ENCODE assay signal across 10 cellular contexts in the genomic region with DNA sequence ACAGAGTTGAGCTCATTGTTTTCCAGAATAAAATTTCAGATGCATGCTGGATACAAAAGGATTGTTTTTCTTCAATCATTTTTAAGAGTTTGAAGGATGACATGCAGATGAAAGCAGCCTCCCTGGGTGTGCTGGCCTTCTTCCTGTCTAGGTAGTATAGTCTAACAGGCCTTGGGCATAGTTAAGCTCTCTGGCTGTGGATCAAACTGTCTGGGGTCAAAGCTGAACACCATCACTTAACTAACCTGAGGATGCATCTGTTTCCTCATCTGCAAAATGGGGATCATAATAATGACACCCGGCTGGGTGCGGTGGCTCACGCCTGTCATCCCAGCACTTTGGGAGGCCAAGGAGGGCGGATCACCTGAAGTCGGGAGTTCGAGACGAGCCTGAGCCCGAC. TPM values are rescaled to one million over a fixed set of nuclear protein-coding genes. Genes with fewer than 3 reads are reported as not detected.
DNase-seq lines count a peak whose midpoint lies in the region; ATAC-seq and TF ChIP-seq lines count a peak whose summit lies in the region.
"Had no signal": no experiment of that assay in that cellular context is flagged by ENCODE, and none has a peak within 500 bp of the region (broad histone marks: within the 10 kb centered on the region; RNA-seq: fewer than 3 reads in every experiment).

No MANE protein-coding gene starts in this region.

- H3K9me2 ChIP-seq in PC-3 (replicated peaks; ENCODE audit: low read length): no peaks in the 10 kb centered on the region

- no peak overlapping the region for H3K27ac ChIP-seq in PC-3 (ENCODE audit: low read length)
- peak overlapping the region; percentile 89 for H3K27ac ChIP-seq in cingulate gyrus (ENCODE audit: low read depth, low read length)
- H3K27ac ChIP-seq in sigmoid colon: peak overlapping the region; percentile 32 to 66 (median 64)

- intact Hi-C loops in PC-3 (cut with micrococcal nuclease): no loop called here
- intact Hi-C loops in sigmoid colon (cut with DNase I): loop anchor here (10.0 kb wide), 1 partner anchor 1390 kb away; no protein-coding TSS in a partner anchor

- no peaks in the 10 kb centered on the region for H3F3A ChIP-seq in PC-3 (ENCODE audit: low read length, unreplicated experiment)

- H3K27me3 ChIP-seq in PC-3 (ENCODE audit: low read length) (no peaks in the 10 kb centered on the region), sigmoid colon (no peaks in the 10 kb centered on the region)

- BruUV-seq in PC-3 (replicated peaks; lab: Mats Ljungman, UMichigan): no TSS peak

- no peak overlapping the region for H3K9ac ChIP-seq in PC-3 (ENCODE audit: low read length)

- no peak for TF ChIP-seq EP300 in sigmoid colon (IDR thresholded peaks at IDR 0.05)

- H3K79me2 ChIP-seq in PC-3 (ENCODE audit: low read length): no peaks in the 10 kb centered on the region

- TF ChIP-seq CTCF in PC-3 (conservative IDR thresholded peaks at IDR 0.05; ENCODE audit: low read depth, low read length): no peak
- TF ChIP-seq CTCF in sigmoid colon (IDR thresholded peaks at IDR 0.05): no peak

- H3K4me2 ChIP-seq in PC-3 (ENCODE audit: low read length): 0 out of 2 replicates have a peak overlapping the region, but pooled peaks have one; percentile 11

- no peaks in the 10 kb centered on the region for H4K20me1 ChIP-seq in PC-3 (ENCODE audit: low read length)

- no peak for ATAC-seq in PC-3

- H3K4me1 ChIP-seq in PC-3 (ENCODE audit: insufficient read depth, low read length) (peaks cover 19% of the 10 kb centered on the region), sigmoid colon (peaks cover 0 to 28% (median 24%) of the 10 kb centered on the region in 4 donors)

- TF ChIP-seq POLR2A in sigmoid colon (IDR thresholded peaks at IDR 0.05): no peak

- 87 to 92% methylated on average over 8 of the region's 8 CpGs for WGBS in sigmoid colon, 2 donors

- CTCF ChIA-PET in PC-3 (lab: Charles Lee): no interaction called here

- H3K36me3 ChIP-seq in PC-3 (ENCODE audit: low read depth, low read length) (no peaks in the 10 kb centered on the region), sigmoid colon (no peaks in the 10 kb centered on the region)

- no peaks in the 10 kb centered on the region for H3K9me3 ChIP-seq in PC-3 (ENCODE audit: low read length)
- H3K9me3 ChIP-seq in sigmoid colon: no peaks in the 10 kb centered on the region

- no peak overlapping the region for H2AFZ ChIP-seq in PC-3 (ENCODE audit: low read length)

- H3K4me3 ChIP-seq in PC-3 (ENCODE audit: low read length) (no peak overlapping the region), sigmoid colon (no peak overlapping the region)

- POLR2A ChIA-PET in PC-3 (lab: Charles Lee; ENCODE audit: unreplicated experiment): no interaction called here

- DNase-seq in PC-3 (no peak), sigmoid colon (no peak), NCI-H524 treated with DMSO at 0.1 percent for 48 hours (lab: John Stamatoyannopoulos, UW) (no peak), T1000 (lab: John Stamatoyannopoulos, UW) (no peak), NCI-H774 (lab: John Stamatoyannopoulos, UW) (no peak)
- DNase-seq: activated T-cell treated with anti-CD3 and anti-CD28 coated beads for 4 hours, small intestine had no signal

RNA-seq across cellular contexts. Expression of gene TIE1, which starts 6.0 kb away (rescaled TPM):
- total RNA-seq in PC-3 (2014; rRNA removed): 1.5 and 1.8 TPM in 2 replicates
- 10 to 100 TPM in 3 of 4 donors, 1 to 10 TPM in 1; 8.8 to 33.8 (median 10.2) TPM for total RNA-seq in sigmoid colon
- polyA plus RNA-seq in sigmoid colon: 1 to 10 TPM; 1.2 to 9.5 (median 1.8) TPM

RNA-seq across cellular contexts. Expression of gene C1orf210, which starts 9.4 kb away (rescaled TPM):
- total RNA-seq in PC-3 (2014; rRNA removed) (10.4 and 17.8 TPM in 2 replicates), sigmoid colon (1 to 10 TPM in 1 of 4 donors, not detected in 3; 2.1 TPM)
- polyA plus RNA-seq in sigmoid colon: 10 to 100 TPM; 44.6 to 68.5 (median 64.3) TPM
- total RNA-seq: M059J, myocyte had no signal

RNA-seq across cellular contexts. Expression of gene TMEM125, which starts 25.0 kb away (rescaled TPM):
- 8.6 and 9.8 TPM in 2 replicates for total RNA-seq in PC-3 (2014; rRNA removed)
- total RNA-seq in sigmoid colon: not detected
- polyA plus RNA-seq in sigmoid colon: 10 to 100 TPM; 29.4 to 41.7 (median 29.6) TPM
- total RNA-seq: M059J, myocyte had no signal

RNA-seq across cellular contexts. Expression of gene MPL, which starts 42.9 kb away (rescaled TPM):
- 0.35 TPM in 1 of 2 replicates, not detected in the other for total RNA-seq in PC-3 (2014; rRNA removed)
- not detected for total RNA-seq in sigmoid colon
- not detected for polyA plus RNA-seq in sigmoid colon
- total RNA-seq: M059J had no signal
- polyA plus RNA-seq: small intestine had no signal
